10 cellular contexts compared by ENCODE assay signal in the genomic region with DNA sequence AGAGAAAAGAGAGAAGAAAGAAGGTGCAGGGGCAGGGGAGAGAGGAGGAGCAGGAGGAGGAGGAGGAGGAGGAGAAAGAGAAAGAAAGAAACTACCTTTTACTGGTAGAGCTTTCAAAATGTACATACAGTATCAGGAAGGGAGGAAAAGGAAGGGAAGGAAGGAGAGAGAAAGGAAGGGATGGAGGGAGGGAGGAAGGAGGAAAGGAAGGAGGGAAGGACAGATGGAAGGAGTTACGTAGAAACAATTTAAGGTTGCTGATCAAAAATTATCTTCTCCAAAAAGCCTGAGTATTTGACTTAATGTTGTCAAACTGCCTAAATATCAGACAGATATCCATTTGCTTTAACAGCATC. TPM values are rescaled to one million over a fixed set of nuclear protein-coding genes. Genes with fewer than 3 reads are reported as not detected.
DNase-seq lines count a peak whose midpoint lies in the region; ATAC-seq and TF ChIP-seq lines count a peak whose summit lies in the region.
"Had no signal": no experiment of that assay in that cellular context is flagged by ENCODE, and none has a peak within 500 bp of the region (broad histone marks: within the 10 kb centered on the region; RNA-seq: fewer than 3 reads in every experiment).

No MANE protein-coding gene starts in this region.

- ATAC-seq in GM19463 (IDR thresholded peaks at IDR 0.05; ENCODE audit: unreplicated experiment): peak; percentile 26
- peak; percentile 25 for ATAC-seq in HG02981 (IDR thresholded peaks at IDR 0.05; ENCODE audit: unreplicated experiment)
- no peak for ATAC-seq in activated CD8-positive, alpha-beta memory T cell treated with anti-CD3 and anti-CD28 coated beads, Interleukin-2, amount 10 ng/mL, durations not matched to agents 7 days and 5 days

- no peak overlapping the region for H3K9ac ChIP-seq in skeletal muscle satellite cell (ENCODE audit: low read depth, low read length)

- WGBS in ovary, 3 donors: 89 to 97% (median 97%) methylated on average over 1 of the region's 1 CpG

- CTCF ChIA-PET in activated CD8-positive, alpha-beta memory T cell treated with anti-CD3 and anti-CD28 coated beads, Interleukin-2, amount 10 ng/mL, durations not matched to agents 7 days and 5 days (lab: Charles Lee): no interaction called here

- H3K36me3 ChIP-seq in skeletal muscle satellite cell (ENCODE audit: insufficient read depth, low read length): no peaks in the 10 kb centered on the region
- no peaks in the 10 kb centered on the region for H3K36me3 ChIP-seq in ovary

- DNase-seq in activated naive CD8-positive, alpha-beta T cell treated with anti-CD3 and anti-CD28 coated beads for 36 hours: no peak
- DNase-seq in activated CD8-positive, alpha-beta memory T cell treated with anti-CD3 and anti-CD28 coated beads, Interleukin-2, amount 10 ng/mL, durations not matched to agents 7 days and 5 days: no peak
- DNase-seq in foreskin melanocyte (no peak), retina (no peak), ovary (no peak)
- DNase-seq: GDM1 had no signal

- no peak for TF ChIP-seq POLR2A in ovary (IDR thresholded peaks at IDR 0.05)

- H3K4me2 ChIP-seq in skeletal muscle satellite cell (ENCODE audit: low read length): peak overlapping the region; percentile 54

- H3K36me3 Mint-ChIP-seq in activated naive CD8-positive, alpha-beta T cell treated with anti-CD3 and anti-CD28 coated beads for 36 hours: no peaks in the 10 kb centered on the region
- H3K36me3 Mint-ChIP-seq in activated CD8-positive, alpha-beta memory T cell treated with anti-CD3 and anti-CD28 coated beads, Interleukin-2, amount 10 ng/mL, durations not matched to agents 7 days and 5 days: no peaks in the 10 kb centered on the region
- H3K36me3 Mint-ChIP-seq: activated naive CD4-positive, alpha-beta T cell treated with anti-CD3 and anti-CD28 coated beads, Interleukin-2, amount 50 U/mL, for 72 hours had no signal

- no peak overlapping the region for H3K4me3 Mint-ChIP-seq in activated naive CD8-positive, alpha-beta T cell treated with anti-CD3 and anti-CD28 coated beads for 36 hours
- H3K4me3 Mint-ChIP-seq in activated CD8-positive, alpha-beta memory T cell treated with anti-CD3 and anti-CD28 coated beads, Interleukin-2, amount 10 ng/mL, durations not matched to agents 7 days and 5 days: no peak overlapping the region

- H3K27ac Mint-ChIP-seq in activated naive CD8-positive, alpha-beta T cell treated with anti-CD3 and anti-CD28 coated beads for 36 hours: peak overlapping the region; percentile 32
- no peak overlapping the region for H3K27ac Mint-ChIP-seq in activated CD8-positive, alpha-beta memory T cell treated with anti-CD3 and anti-CD28 coated beads, Interleukin-2, amount 10 ng/mL, durations not matched to agents 7 days and 5 days

- intact Hi-C loops in ovary (cut with DNase I): no loop called here

- peaks cover 2% of the 10 kb centered on the region for H3K9me3 Mint-ChIP-seq in activated naive CD8-positive, alpha-beta T cell treated with anti-CD3 and anti-CD28 coated beads for 36 hours
- no peaks in the 10 kb centered on the region for H3K9me3 Mint-ChIP-seq in activated CD8-positive, alpha-beta memory T cell treated with anti-CD3 and anti-CD28 coated beads, Interleukin-2, amount 10 ng/mL, durations not matched to agents 7 days and 5 days (ENCODE audit: low read depth)

- H3K4me1 Mint-ChIP-seq in activated naive CD8-positive, alpha-beta T cell treated with anti-CD3 and anti-CD28 coated beads for 36 hours: peaks cover 2% of the 10 kb centered on the region
- H3K4me1 Mint-ChIP-seq in activated CD8-positive, alpha-beta memory T cell treated with anti-CD3 and anti-CD28 coated beads, Interleukin-2, amount 10 ng/mL, durations not matched to agents 7 days and 5 days: no peaks in the 10 kb centered on the region

- H3K4me3 ChIP-seq in skeletal muscle satellite cell (ENCODE audit: low read length): no peak overlapping the region
- no peak overlapping the region for H3K4me3 ChIP-seq in ovary

- no peak overlapping the region for H3K27ac ChIP-seq in ovary

- H3K9me3 ChIP-seq in skeletal muscle satellite cell (replicated peaks; ENCODE audit: low read length) (no peaks in the 10 kb centered on the region), ovary (no peaks in the 10 kb centered on the region)

- H3K27me3 ChIP-seq in skeletal muscle satellite cell (ENCODE audit: control insufficient read depth, insufficient read depth, low read length) (no peaks in the 10 kb centered on the region), ovary (no peaks in the 10 kb centered on the region)

- peaks cover 29% of the 10 kb centered on the region for H3K27me3 Mint-ChIP-seq in activated naive CD8-positive, alpha-beta T cell treated with anti-CD3 and anti-CD28 coated beads for 36 hours
- H3K27me3 Mint-ChIP-seq in activated CD8-positive, alpha-beta memory T cell treated with anti-CD3 and anti-CD28 coated beads, Interleukin-2, amount 10 ng/mL, durations not matched to agents 7 days and 5 days: peaks cover 19% of the 10 kb centered on the region

- H3K4me1 ChIP-seq in skeletal muscle satellite cell (ENCODE audit: control insufficient read depth, insufficient read depth, low read length): peaks cover 14% of the 10 kb centered on the region
- peaks cover 9% of the 10 kb centered on the region for H3K4me1 ChIP-seq in ovary (ENCODE audit: insufficient read depth)

- TF ChIP-seq EP300 in ovary (IDR thresholded peaks at IDR 0.05): no peak

- no peak for TF ChIP-seq CTCF in ovary (IDR thresholded peaks at IDR 0.05)

RNA-seq across cellular contexts. Expression of a gene that starts 13.4 kb away (rescaled TPM):
- under 1 TPM; 0.04 to 0.06 TPM for total RNA-seq in activated naive CD8-positive, alpha-beta T cell treated with anti-CD3 and anti-CD28 coated beads for 36 hours
- total RNA-seq in skeletal muscle satellite cell (2012; rRNA removed): 28.0 and 28.1 TPM in 2 replicates
- under 1 TPM in 1 of 2 experiments, not detected in 1; 0.14 TPM for total RNA-seq in activated CD8-positive, alpha-beta memory T cell treated with anti-CD3 and anti-CD28 coated beads, Interleukin-2, amount 10 ng/mL, durations not matched to agents 7 days and 5 days
- total RNA-seq in ovary: 10 to 100 TPM; 14.9 to 28.8 (median 21.4) TPM
- polyA plus RNA-seq in ovary: 10 to 100 TPM; 13.2 to 24.0 TPM

Comparison
In these comparisons a context has a peak if more than half of its experiments do, and no peak if none do; other contexts are left out.
1. RNA of a gene that starts 13.4 kb away (total RNA-seq): 14.9 to 28.8 TPM in ovary; 0.14 TPM in activated CD8-positive, alpha-beta memory T cell treated with anti-CD3 and anti-CD28 coated beads, Interleukin-2, amount 10 ng/mL, durations not matched to agents 7 days and 5 days and 0.04 to 0.06 TPM in activated naive CD8-positive, alpha-beta T cell treated with anti-CD3 and anti-CD28 coated beads for 36 hours; every median in the first group is over 10 times any median in the second.